1 cellular context compared by ENCODE assay signal in the genomic region with DNA sequence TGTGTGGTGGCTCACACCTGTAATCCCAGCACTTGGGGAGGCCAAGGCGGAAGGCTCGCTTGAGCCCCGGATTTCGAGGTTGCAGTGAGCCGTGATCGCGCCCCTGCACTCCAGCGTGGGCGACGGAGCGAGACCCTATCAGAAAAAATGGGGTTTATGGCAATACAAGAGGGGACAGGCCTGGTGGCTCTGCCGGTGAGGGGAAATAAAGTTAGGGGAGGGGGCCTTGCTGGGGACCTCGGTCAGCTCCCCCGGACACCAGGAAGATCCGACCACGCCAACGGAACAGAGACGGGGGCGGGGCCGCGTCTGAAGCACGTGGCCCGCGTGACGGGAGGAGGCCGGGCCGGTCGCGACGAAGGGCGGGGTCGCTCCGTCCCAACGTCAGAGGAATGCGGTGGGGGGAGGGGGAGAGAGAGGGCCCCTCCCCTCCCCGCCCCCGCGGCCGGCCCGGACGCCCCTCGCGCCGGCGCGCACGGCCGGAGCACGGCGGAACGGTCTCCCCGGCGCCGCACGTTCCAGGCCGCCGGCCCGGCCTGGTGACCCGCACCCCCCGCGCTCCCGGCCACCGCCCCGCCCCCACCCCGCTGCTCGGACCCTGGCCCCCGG.
TF ChIP-seq lines count a peak whose summit lies in the region.

No MANE protein-coding gene starts in this region.

TF ChIP-seq in GM12878, 131 proteins besides CTCF, POLR2A, EP300 and RAD21 (continued from another document and continues in another):
- TF ChIP-seq, protein P1, sequence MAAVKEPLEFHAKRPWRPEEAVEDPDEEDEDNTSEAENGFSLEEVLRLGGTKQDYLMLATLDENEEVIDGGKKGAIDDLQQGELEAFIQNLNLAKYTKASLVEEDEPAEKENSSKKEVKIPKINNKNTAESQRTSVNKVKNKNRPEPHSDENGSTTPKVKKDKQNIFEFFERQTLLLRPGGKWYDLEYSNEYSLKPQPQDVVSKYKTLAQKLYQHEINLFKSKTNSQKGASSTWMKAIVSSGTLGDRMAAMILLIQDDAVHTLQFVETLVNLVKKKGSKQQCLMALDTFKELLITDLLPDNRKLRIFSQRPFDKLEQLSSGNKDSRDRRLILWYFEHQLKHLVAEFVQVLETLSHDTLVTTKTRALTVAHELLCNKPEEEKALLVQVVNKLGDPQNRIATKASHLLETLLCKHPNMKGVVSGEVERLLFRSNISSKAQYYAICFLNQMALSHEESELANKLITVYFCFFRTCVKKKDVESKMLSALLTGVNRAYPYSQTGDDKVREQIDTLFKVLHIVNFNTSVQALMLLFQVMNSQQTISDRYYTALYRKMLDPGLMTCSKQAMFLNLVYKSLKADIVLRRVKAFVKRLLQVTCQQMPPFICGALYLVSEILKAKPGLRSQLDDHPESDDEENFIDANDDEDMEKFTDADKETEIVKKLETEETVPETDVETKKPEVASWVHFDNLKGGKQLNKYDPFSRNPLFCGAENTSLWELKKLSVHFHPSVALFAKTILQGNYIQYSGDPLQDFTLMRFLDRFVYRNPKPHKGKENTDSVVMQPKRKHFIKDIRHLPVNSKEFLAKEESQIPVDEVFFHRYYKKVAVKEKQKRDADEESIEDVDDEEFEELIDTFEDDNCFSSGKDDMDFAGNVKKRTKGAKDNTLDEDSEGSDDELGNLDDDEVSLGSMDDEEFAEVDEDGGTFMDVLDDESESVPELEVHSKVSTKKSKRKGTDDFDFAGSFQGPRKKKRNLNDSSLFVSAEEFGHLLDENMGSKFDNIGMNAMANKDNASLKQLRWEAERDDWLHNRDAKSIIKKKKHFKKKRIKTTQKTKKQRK (IDR thresholded peaks at IDR 0.05; ENCODE audit: low read depth, low read length): no peak
- TF ChIP-seq EGR1 (IDR thresholded peaks at IDR 0.05; ENCODE audit: borderline replicate concordance in 1 of 2, low read depth in 2 of 2, low read length in 2 of 2) (peak in 1 of 2 experiments; percentile 97; a peak in 2 of 3 replicates), RUNX3 (IDR thresholded peaks at IDR 0.05; ENCODE audit: low read length) (no peak), GATAD2B (conservative IDR thresholded peaks at IDR 0.05; ENCODE audit: low read depth) (peak; percentile 63; the same call in 1 of the 2 replicates), NR2C2 (IDR thresholded peaks at IDR 0.05; ENCODE audit: borderline replicate concordance, control insufficient read depth, insufficient read length, low read depth) (no peak), ZZZ3 (IDR thresholded peaks at IDR 0.05; ENCODE audit: control insufficient read depth, insufficient read length, low read depth) (no peak), MEF2A (IDR thresholded peaks at IDR 0.05; ENCODE audit: insufficient read depth, low read depth, low read length) (no peak), RBBP5 (conservative IDR thresholded peaks at IDR 0.05) (no peak), ZNF622 (IDR thresholded peaks at IDR 0.05) (no peak), HDGF (IDR thresholded peaks at IDR 0.05) (peak; percentile 82; the same call in 1 of the 2 replicates), MYC (IDR thresholded peaks at IDR 0.05; ENCODE audit: insufficient read depth, insufficient read length, insufficient replicate concordance, low read length, severe bottlenecking) (peak; percentile 88), NR2C1 (IDR thresholded peaks at IDR 0.05) (no peak), FOXK2 (IDR thresholded peaks at IDR 0.05) (no peak), MYB (IDR thresholded peaks at IDR 0.05; ENCODE audit: borderline replicate concordance, low read depth, low read length) (no peak), IKZF2 (IDR thresholded peaks at IDR 0.05) (no peak; a peak in 1 of 4 replicates), TCF7 (IDR thresholded peaks at IDR 0.05; ENCODE audit: borderline replicate concordance) (no peak), ZNF274 (IDR thresholded peaks at IDR 0.05; ENCODE audit: insufficient read depth, insufficient read length) (no peak), EED (IDR thresholded peaks at IDR 0.05; ENCODE audit: low read depth) (no peak), PML (IDR thresholded peaks at IDR 0.05; ENCODE audit: low read length) (no peak), CEBPB (IDR thresholded peaks at IDR 0.05; ENCODE audit: borderline replicate concordance in 1 of 2, low read depth in 2 of 2, low read length in 2 of 2) (no peak), BMI1 (IDR thresholded peaks at IDR 0.05; ENCODE audit: borderline replicate concordance) (no peak), DPF2 (IDR thresholded peaks at IDR 0.05) (peak; percentile 60; the same call in 1 of the 2 replicates), ASH2L (IDR thresholded peaks at IDR 0.05; ENCODE audit: borderline replicate concordance, low read depth) (no peak), NFXL1 (IDR thresholded peaks at IDR 0.05; ENCODE audit: borderline replicate concordance) (no peak), SUZ12 (IDR thresholded peaks at IDR 0.05; ENCODE audit: unreplicated experiment) (no peak), ZNF24 (IDR thresholded peaks at IDR 0.05) (no peak), CBX3 (IDR thresholded peaks at IDR 0.05; ENCODE audit: borderline replicate concordance, low read depth) (no peak), POLR2AphosphoS5 (IDR thresholded peaks at IDR 0.05; ENCODE audit: low read length) (peak; percentile 63; the same call in 1 of the 2 replicates), KLF5 (IDR thresholded peaks at IDR 0.05; ENCODE audit: partially characterized antibody) (peak; percentile 74), NR2F1 (conservative IDR thresholded peaks at IDR 0.05) (no peak; the same call in 1 of the 2 replicates), NFIC (IDR thresholded peaks at IDR 0.05; ENCODE audit: low read depth, low read length) (no peak), CREM (IDR thresholded peaks at IDR 0.05; ENCODE audit: low read depth) (peak; percentile 88), MXI1 (IDR thresholded peaks at IDR 0.05; ENCODE audit: low read depth, low read length) (peak; percentile 74), CHD4 (IDR thresholded peaks at IDR 0.05) (no peak), SIX5 (IDR thresholded peaks at IDR 0.05; ENCODE audit: low read depth, low read length, severe bottlenecking) (no peak), YY1 (IDR thresholded peaks at IDR 0.05; ENCODE audit: low read depth, low read length) (no peak; the same call in 1 of the 2 replicates), PAX8 (IDR thresholded peaks at IDR 0.05) (no peak)
- TF ChIP-seq, protein P2, sequence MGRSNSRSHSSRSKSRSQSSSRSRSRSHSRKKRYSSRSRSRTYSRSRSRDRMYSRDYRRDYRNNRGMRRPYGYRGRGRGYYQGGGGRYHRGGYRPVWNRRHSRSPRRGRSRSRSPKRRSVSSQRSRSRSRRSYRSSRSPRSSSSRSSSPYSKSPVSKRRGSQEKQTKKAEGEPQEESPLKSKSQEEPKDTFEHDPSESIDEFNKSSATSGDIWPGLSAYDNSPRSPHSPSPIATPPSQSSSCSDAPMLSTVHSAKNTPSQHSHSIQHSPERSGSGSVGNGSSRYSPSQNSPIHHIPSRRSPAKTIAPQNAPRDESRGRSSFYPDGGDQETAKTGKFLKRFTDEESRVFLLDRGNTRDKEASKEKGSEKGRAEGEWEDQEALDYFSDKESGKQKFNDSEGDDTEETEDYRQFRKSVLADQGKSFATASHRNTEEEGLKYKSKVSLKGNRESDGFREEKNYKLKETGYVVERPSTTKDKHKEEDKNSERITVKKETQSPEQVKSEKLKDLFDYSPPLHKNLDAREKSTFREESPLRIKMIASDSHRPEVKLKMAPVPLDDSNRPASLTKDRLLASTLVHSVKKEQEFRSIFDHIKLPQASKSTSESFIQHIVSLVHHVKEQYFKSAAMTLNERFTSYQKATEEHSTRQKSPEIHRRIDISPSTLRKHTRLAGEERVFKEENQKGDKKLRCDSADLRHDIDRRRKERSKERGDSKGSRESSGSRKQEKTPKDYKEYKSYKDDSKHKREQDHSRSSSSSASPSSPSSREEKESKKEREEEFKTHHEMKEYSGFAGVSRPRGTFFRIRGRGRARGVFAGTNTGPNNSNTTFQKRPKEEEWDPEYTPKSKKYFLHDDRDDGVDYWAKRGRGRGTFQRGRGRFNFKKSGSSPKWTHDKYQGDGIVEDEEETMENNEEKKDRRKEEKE (IDR thresholded peaks at IDR 0.05): no peak
- TF ChIP-seq, protein P3, sequence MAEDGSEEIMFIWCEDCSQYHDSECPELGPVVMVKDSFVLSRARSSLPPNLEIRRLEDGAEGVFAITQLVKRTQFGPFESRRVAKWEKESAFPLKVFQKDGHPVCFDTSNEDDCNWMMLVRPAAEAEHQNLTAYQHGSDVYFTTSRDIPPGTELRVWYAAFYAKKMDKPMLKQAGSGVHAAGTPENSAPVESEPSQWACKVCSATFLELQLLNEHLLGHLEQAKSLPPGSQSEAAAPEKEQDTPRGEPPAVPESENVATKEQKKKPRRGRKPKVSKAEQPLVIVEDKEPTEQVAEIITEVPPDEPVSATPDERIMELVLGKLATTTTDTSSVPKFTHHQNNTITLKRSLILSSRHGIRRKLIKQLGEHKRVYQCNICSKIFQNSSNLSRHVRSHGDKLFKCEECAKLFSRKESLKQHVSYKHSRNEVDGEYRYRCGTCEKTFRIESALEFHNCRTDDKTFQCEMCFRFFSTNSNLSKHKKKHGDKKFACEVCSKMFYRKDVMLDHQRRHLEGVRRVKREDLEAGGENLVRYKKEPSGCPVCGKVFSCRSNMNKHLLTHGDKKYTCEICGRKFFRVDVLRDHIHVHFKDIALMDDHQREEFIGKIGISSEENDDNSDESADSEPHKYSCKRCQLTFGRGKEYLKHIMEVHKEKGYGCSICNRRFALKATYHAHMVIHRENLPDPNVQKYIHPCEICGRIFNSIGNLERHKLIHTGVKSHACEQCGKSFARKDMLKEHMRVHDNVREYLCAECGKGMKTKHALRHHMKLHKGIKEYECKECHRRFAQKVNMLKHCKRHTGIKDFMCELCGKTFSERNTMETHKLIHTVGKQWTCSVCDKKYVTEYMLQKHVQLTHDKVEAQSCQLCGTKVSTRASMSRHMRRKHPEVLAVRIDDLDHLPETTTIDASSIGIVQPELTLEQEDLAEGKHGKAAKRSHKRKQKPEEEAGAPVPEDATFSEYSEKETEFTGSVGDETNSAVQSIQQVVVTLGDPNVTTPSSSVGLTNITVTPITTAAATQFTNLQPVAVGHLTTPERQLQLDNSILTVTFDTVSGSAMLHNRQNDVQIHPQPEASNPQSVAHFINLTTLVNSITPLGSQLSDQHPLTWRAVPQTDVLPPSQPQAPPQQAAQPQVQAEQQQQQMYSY (CRISPR knock-in tag; IDR thresholded peaks at IDR 0.05): no peak
- TF ChIP-seq, protein P4, sequence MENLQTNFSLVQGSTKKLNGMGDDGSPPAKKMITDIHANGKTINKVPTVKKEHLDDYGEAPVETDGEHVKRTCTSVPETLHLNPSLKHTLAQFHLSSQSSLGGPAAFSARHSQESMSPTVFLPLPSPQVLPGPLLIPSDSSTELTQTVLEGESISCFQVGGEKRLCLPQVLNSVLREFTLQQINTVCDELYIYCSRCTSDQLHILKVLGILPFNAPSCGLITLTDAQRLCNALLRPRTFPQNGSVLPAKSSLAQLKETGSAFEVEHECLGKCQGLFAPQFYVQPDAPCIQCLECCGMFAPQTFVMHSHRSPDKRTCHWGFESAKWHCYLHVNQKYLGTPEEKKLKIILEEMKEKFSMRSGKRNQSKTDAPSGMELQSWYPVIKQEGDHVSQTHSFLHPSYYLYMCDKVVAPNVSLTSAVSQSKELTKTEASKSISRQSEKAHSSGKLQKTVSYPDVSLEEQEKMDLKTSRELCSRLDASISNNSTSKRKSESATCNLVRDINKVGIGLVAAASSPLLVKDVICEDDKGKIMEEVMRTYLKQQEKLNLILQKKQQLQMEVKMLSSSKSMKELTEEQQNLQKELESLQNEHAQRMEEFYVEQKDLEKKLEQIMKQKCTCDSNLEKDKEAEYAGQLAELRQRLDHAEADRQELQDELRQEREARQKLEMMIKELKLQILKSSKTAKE (IDR thresholded peaks at IDR 0.05; ENCODE audit: low read depth, poor library complexity, severe bottlenecking): peak; percentile 45
- TF ChIP-seq, protein P5, sequence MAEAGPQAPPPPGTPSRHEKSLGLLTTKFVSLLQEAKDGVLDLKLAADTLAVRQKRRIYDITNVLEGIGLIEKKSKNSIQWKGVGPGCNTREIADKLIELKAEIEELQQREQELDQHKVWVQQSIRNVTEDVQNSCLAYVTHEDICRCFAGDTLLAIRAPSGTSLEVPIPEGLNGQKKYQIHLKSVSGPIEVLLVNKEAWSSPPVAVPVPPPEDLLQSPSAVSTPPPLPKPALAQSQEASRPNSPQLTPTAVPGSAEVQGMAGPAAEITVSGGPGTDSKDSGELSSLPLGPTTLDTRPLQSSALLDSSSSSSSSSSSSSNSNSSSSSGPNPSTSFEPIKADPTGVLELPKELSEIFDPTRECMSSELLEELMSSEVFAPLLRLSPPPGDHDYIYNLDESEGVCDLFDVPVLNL (IDR thresholded peaks at IDR 0.05; ENCODE audit: low read depth, low read length): no peak
- TF ChIP-seq, protein P6, sequence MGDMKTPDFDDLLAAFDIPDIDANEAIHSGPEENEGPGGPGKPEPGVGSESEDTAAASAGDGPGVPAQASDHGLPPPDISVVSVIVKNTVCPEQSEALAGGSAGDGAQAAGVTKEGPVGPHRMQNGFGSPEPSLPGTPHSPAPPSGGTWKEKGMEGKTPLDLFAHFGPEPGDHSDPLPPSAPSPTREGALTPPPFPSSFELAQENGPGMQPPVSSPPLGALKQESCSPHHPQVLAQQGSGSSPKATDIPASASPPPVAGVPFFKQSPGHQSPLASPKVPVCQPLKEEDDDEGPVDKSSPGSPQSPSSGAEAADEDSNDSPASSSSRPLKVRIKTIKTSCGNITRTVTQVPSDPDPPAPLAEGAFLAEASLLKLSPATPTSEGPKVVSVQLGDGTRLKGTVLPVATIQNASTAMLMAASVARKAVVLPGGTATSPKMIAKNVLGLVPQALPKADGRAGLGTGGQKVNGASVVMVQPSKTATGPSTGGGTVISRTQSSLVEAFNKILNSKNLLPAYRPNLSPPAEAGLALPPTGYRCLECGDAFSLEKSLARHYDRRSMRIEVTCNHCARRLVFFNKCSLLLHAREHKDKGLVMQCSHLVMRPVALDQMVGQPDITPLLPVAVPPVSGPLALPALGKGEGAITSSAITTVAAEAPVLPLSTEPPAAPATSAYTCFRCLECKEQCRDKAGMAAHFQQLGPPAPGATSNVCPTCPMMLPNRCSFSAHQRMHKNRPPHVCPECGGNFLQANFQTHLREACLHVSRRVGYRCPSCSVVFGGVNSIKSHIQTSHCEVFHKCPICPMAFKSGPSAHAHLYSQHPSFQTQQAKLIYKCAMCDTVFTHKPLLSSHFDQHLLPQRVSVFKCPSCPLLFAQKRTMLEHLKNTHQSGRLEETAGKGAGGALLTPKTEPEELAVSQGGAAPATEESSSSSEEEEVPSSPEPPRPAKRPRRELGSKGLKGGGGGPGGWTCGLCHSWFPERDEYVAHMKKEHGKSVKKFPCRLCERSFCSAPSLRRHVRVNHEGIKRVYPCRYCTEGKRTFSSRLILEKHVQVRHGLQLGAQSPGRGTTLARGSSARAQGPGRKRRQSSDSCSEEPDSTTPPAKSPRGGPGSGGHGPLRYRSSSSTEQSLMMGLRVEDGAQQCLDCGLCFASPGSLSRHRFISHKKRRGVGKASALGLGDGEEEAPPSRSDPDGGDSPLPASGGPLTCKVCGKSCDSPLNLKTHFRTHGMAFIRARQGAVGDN (IDR thresholded peaks at IDR 0.05): peak; percentile 57; the same call in 1 of the 2 replicates
- TF ChIP-seq, protein P7, sequence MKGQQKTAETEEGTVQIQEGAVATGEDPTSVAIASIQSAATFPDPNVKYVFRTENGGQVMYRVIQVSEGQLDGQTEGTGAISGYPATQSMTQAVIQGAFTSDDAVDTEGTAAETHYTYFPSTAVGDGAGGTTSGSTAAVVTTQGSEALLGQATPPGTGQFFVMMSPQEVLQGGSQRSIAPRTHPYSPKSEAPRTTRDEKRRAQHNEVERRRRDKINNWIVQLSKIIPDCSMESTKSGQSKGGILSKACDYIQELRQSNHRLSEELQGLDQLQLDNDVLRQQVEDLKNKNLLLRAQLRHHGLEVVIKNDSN (IDR thresholded peaks at IDR 0.05; ENCODE audit: borderline replicate concordance, extremely low read length, insufficient read depth, low read depth, low read length): peak; percentile 92
